26 cellular contexts compared by ENCODE assay signal in the genomic region with DNA sequence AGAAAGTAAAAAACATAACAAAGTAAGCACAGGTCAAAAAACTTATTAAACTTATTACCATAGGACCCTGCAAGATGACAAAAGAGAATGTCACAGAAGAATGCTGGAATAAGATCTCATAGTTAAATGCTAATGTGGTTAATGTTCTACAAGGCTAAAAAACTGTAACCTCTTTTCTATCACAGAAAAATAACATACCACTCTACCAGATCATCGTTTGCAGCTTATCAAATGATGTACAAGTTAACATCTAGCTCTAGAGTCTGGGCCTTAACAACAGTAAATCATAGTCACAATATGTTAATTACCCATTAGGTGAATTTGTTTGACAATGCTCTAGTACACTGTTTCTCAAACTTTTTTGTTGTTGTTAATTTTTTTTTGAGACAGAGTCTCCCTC. TPM values are rescaled to one million over a fixed set of nuclear protein-coding genes. Genes with fewer than 3 reads are reported as not detected.
DNase-seq lines count a peak whose midpoint lies in the region; ATAC-seq, FAIRE-seq and TF ChIP-seq lines count a peak whose summit lies in the region.
"Had no signal": no experiment of that assay in that cellular context is flagged by ENCODE, and none has a peak within 500 bp of the region (broad histone marks: within the 10 kb centered on the region; RNA-seq: fewer than 3 reads in every experiment).

No MANE protein-coding gene starts in this region.

- peaks cover 54% of the 10 kb centered on the region for H3K4me1 Mint-ChIP-seq in chondrocyte (ENCODE audit: low read depth)

- H3K27me3 Mint-ChIP-seq in chondrocyte (ENCODE audit: low read depth) = no peaks in the 10 kb centered on the region

- no peak overlapping the region for H2BK15ac ChIP-seq in mesenchymal stem cell (ENCODE audit: low read depth, poor library complexity, severe bottlenecking)

- no peaks in the 10 kb centered on the region for H3K27me3 ChIP-seq in mesenchymal stem cell (ENCODE audit: control insufficient read depth in 1 of 2, insufficient read depth in 1 of 2, low read length in 2 of 2)

- H3K36me3 ChIP-seq in mesenchymal stem cell (ENCODE audit: control insufficient read depth in 1 of 2, insufficient read depth in 2 of 2, low read depth in 1 of 2, low read length in 2 of 2) = peaks cover 0 to 4% of the 10 kb centered on the region in 2 experiments

- H2BK5ac ChIP-seq in mesenchymal stem cell (ENCODE audit: low read depth, low read length, poor library complexity, severe bottlenecking) = no peak overlapping the region

- peak overlapping the region; percentile 69 for H3K27ac ChIP-seq in mesenchymal stem cell (ENCODE audit: low read length, poor library complexity, severe bottlenecking)
- H3K27ac ChIP-seq: A549, RWPE1 had no signal

- no peak overlapping the region for H3K14ac ChIP-seq in mesenchymal stem cell (ENCODE audit: low read length in 2 of 2)

- no peaks in the 10 kb centered on the region for H3K9me3 Mint-ChIP-seq in chondrocyte (ENCODE audit: low read depth)
- H3K9me3 Mint-ChIP-seq: CD8-positive, alpha-beta T cell had no signal

- peak; percentile 10 for FAIRE-seq in RCC 7860 (lab: Jason Lieb, UNC)
- FAIRE-seq: A549, GM12892 had no signal

- H4K8ac ChIP-seq in mesenchymal stem cell (ENCODE audit: low read length) = no peak overlapping the region

- ATAC-seq in HG03520 (IDR thresholded peaks at IDR 0.05; ENCODE audit: unreplicated experiment) = no peak
- ATAC-seq: A549; CD8-positive, alpha-beta T cell; HCT116 had no signal

- H3K9ac ChIP-seq in mesenchymal stem cell (ENCODE audit: low read length) = no peak overlapping the region

- no peak for TF ChIP-seq CTCF in chondrocyte (IDR thresholded peaks at IDR 0.05)

- no peaks in the 10 kb centered on the region for H3K9me3 ChIP-seq in mesenchymal stem cell (ENCODE audit: control insufficient read depth, low read length)
- H3K9me3 ChIP-seq: A549, Caco-2 had no signal

- 71% methylated on average over 1 of the region's 1 CpG for WGBS in mesenchymal stem cell

- H3K36me3 Mint-ChIP-seq in chondrocyte (ENCODE audit: low read depth) = peaks cover 1% of the 10 kb centered on the region

- no peak overlapping the region for H3K23ac ChIP-seq in mesenchymal stem cell (ENCODE audit: low read length in 2 of 2)

- no peak overlapping the region for H2BK120ac ChIP-seq in mesenchymal stem cell (ENCODE audit: low read depth, low read length)

- H2BK12ac ChIP-seq in mesenchymal stem cell (ENCODE audit: low read length in 2 of 2) = no peak overlapping the region

- H3K27ac Mint-ChIP-seq in chondrocyte (ENCODE audit: unreplicated experiment) = peak overlapping the region; percentile 51
- H3K27ac Mint-ChIP-seq: CD8-positive, alpha-beta T cell had no signal

- peaks cover 11% of the 10 kb centered on the region for H3K4me1 ChIP-seq in mesenchymal stem cell (ENCODE audit: control insufficient read depth, insufficient read depth, low read depth, low read length)
- H3K4me1 ChIP-seq: Caco-2 had no signal

- H2AK5ac ChIP-seq in mesenchymal stem cell (ENCODE audit: low read length, severe bottlenecking) = no peak overlapping the region

- peak; percentile 27 for DNase-seq in RCC 7860 (ENCODE audit: low spot score)
- DNase-seq in chondrocyte (ENCODE audit: low spot score) = no peak
- DNase-seq in mesenchymal stem cell = no peak
- no peak for DNase-seq in iPS-NIHi11 (ENCODE audit: low spot score)
- no peak for DNase-seq in NCI-H82 treated with DMSO at 0.1 percent for 48 hours (lab: John Stamatoyannopoulos, UW; ENCODE audit: unreplicated experiment)
- DNase-seq in medulla oblongata (ENCODE audit: extremely low spot score) = no peak
- DNase-seq: C1 segment of cervical spinal cord; Caco-2; CD8-positive, alpha-beta T cell; DMS 273 treated with DMSO at 0.1 percent for 48 hours; DMS79; GF-D8; IMR-90; KG1; MM.1S; NCI-H1694; NCI-H2029 treated with DMSO at 0.1 percent for 48 hours; NCI-H446 treated with DMSO at 0.1 percent for 48 hours; NCI-H526; NCI-H82; SHP77 treated with DMSO at 0.1 percent for 48 hours had no signal

- H3K4ac ChIP-seq in mesenchymal stem cell (ENCODE audit: low read depth in 1 of 2, low read length in 2 of 2) = no peak overlapping the region

- no peak overlapping the region for H3K4me3 ChIP-seq in mesenchymal stem cell (ENCODE audit: insufficient read depth in 1 of 2, low read depth in 1 of 2, low read length in 2 of 2)
- H3K4me3 ChIP-seq: A549 had no signal

- H3K4me3 Mint-ChIP-seq in chondrocyte (ENCODE audit: unreplicated experiment) = no peak overlapping the region
- H3K4me3 Mint-ChIP-seq: CD8-positive, alpha-beta T cell had no signal

- no peak overlapping the region for H3K18ac ChIP-seq in mesenchymal stem cell (ENCODE audit: low read depth in 1 of 2, low read length in 2 of 2)

- H4K91ac ChIP-seq in mesenchymal stem cell (ENCODE audit: low read length) = no peak overlapping the region

- no peak overlapping the region for H2AFZ ChIP-seq in mesenchymal stem cell (ENCODE audit: low read depth, low read length)

- H3K4me2 ChIP-seq in mesenchymal stem cell (ENCODE audit: low read length, poor library complexity, severe bottlenecking) = no peak overlapping the region
- H3K4me2 ChIP-seq: A549 had no signal

- no peaks in the 10 kb centered on the region for H3K79me1 ChIP-seq in mesenchymal stem cell (replicated peaks; ENCODE audit: low read length, poor library complexity, severe bottlenecking)

RNA-seq across cellular contexts. Expression of a gene that starts 53.0 kb away (rescaled TPM):
- 4.7 to 6.4 TPM (median 5.1 TPM) in 3 replicates for total RNA-seq in chondrocyte
- polyA plus RNA-seq in mesenchymal stem cell (2013, experiment 1 of 2) = 6.0 TPM
- 6.7 TPM for polyA plus RNA-seq in mesenchymal stem cell (2013, experiment 2 of 2)

RNA-seq across cellular contexts. Expression of a gene that starts 53.1 kb away (rescaled TPM):
- total RNA-seq in chondrocyte = 19.3 to 30.8 TPM (median 21.5 TPM) in 3 replicates
- 20.6 TPM for polyA plus RNA-seq in mesenchymal stem cell (2013, experiment 1 of 2)
- polyA plus RNA-seq in mesenchymal stem cell (2013, experiment 2 of 2) = 19.8 TPM
